ENCODE assay signal across 2 cellular contexts in the genomic region with DNA sequence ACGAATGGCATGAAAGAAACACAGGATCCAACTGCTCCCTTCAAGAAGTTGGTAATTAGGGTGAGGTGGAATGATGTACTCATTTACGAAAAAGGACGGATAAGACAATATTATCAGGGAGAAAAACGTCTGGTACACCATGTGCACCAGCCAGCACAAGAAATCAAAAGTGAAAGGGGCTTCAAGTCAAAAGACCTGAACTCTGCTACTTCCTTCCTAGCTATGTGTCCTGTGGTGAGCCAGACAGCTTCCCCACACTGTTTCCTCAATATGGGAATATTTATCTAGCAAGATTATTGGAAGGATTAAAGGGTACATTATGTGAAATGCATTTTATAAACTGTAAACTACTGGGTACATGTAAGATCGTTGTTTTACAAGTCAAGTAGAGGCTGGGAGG.
TF ChIP-seq lines count a peak whose summit lies in the region.

No MANE protein-coding gene starts in this region.

TF ChIP-seq in liver, 16 proteins besides CTCF, POLR2A, EP300 and RAD21:
- TF ChIP-seq REST (IDR thresholded peaks at IDR 0.05) (no peak), HNF4A (conservative IDR thresholded peaks at IDR 0.05) (no peak), JUND (IDR thresholded peaks at IDR 0.05) (no peak), SP1 (IDR thresholded peaks at IDR 0.05) (no peak), NR2F2 (IDR thresholded peaks at IDR 0.05) (no peak), HNF4G (IDR thresholded peaks at IDR 0.05) (no peak), FOXA1 (IDR thresholded peaks at IDR 0.05) (no peak), MAX (IDR thresholded peaks at IDR 0.05) (no peak), GABPA (IDR thresholded peaks at IDR 0.05 in 1 of 2, conservative IDR thresholded peaks at IDR 0.05 in 1 of 2) (no peak), YY1 (IDR thresholded peaks at IDR 0.05) (no peak), TAF1 (conservative IDR thresholded peaks at IDR 0.05) (no peak), FOXA2 (IDR thresholded peaks at IDR 0.05) (no peak), RXRA (IDR thresholded peaks at IDR 0.05) (no peak), EGR1 (IDR thresholded peaks at IDR 0.05; ENCODE audit: low read depth in 2 of 2) (no peak)
- TF ChIP-seq, protein P1, sequence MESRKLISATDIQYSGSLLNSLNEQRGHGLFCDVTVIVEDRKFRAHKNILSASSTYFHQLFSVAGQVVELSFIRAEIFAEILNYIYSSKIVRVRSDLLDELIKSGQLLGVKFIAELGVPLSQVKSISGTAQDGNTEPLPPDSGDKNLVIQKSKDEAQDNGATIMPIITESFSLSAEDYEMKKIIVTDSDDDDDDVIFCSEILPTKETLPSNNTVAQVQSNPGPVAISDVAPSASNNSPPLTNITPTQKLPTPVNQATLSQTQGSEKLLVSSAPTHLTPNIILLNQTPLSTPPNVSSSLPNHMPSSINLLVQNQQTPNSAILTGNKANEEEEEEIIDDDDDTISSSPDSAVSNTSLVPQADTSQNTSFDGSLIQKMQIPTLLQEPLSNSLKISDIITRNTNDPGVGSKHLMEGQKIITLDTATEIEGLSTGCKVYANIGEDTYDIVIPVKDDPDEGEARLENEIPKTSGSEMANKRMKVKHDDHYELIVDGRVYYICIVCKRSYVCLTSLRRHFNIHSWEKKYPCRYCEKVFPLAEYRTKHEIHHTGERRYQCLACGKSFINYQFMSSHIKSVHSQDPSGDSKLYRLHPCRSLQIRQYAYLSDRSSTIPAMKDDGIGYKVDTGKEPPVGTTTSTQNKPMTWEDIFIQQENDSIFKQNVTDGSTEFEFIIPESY (IDR thresholded peaks at IDR 0.05), result no peak

TF ChIP-seq in HepG2, 621 proteins besides CTCF, POLR2A, EP300 and RAD21:
- TF ChIP-seq HNRNPL (IDR thresholded peaks at IDR 0.05; ENCODE audit: low read depth, low read length) (no peak), ZNF510 (CRISPR knock-in tag; IDR thresholded peaks at IDR 0.05; ENCODE audit: low read depth) (no peak), SRSF9 (IDR thresholded peaks at IDR 0.05; ENCODE audit: borderline replicate concordance, insufficient read depth, low read depth, low read length, poor library complexity, severe bottlenecking) (no peak), PAX8 (CRISPR knock-in tag; IDR thresholded peaks at IDR 0.05; ENCODE audit: borderline replicate concordance) (no peak), HOXD1 (CRISPR knock-in tag; IDR thresholded peaks at IDR 0.05) (no peak), FOSL2 (CRISPR knock-in tag; IDR thresholded peaks at IDR 0.05) (no peak), ZFP62 (CRISPR knock-in tag; IDR thresholded peaks at IDR 0.05) (no peak)
- TF ChIP-seq, protein P2, sequence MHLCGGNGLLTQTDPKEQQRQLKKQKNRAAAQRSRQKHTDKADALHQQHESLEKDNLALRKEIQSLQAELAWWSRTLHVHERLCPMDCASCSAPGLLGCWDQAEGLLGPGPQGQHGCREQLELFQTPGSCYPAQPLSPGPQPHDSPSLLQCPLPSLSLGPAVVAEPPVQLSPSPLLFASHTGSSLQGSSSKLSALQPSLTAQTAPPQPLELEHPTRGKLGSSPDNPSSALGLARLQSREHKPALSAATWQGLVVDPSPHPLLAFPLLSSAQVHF (CRISPR knock-in tag; IDR thresholded peaks at IDR 0.05), result no peak
- TF ChIP-seq, protein P3, sequence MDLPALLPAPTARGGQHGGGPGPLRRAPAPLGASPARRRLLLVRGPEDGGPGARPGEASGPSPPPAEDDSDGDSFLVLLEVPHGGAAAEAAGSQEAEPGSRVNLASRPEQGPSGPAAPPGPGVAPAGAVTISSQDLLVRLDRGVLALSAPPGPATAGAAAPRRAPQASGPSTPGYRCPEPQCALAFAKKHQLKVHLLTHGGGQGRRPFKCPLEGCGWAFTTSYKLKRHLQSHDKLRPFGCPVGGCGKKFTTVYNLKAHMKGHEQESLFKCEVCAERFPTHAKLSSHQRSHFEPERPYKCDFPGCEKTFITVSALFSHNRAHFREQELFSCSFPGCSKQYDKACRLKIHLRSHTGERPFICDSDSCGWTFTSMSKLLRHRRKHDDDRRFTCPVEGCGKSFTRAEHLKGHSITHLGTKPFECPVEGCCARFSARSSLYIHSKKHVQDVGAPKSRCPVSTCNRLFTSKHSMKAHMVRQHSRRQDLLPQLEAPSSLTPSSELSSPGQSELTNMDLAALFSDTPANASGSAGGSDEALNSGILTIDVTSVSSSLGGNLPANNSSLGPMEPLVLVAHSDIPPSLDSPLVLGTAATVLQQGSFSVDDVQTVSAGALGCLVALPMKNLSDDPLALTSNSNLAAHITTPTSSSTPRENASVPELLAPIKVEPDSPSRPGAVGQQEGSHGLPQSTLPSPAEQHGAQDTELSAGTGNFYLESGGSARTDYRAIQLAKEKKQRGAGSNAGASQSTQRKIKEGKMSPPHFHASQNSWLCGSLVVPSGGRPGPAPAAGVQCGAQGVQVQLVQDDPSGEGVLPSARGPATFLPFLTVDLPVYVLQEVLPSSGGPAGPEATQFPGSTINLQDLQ (CRISPR knock-in tag; IDR thresholded peaks at IDR 0.05), result no peak
